Comparison of ENCODE assay signal across 1 cellular context in the genomic region with DNA sequence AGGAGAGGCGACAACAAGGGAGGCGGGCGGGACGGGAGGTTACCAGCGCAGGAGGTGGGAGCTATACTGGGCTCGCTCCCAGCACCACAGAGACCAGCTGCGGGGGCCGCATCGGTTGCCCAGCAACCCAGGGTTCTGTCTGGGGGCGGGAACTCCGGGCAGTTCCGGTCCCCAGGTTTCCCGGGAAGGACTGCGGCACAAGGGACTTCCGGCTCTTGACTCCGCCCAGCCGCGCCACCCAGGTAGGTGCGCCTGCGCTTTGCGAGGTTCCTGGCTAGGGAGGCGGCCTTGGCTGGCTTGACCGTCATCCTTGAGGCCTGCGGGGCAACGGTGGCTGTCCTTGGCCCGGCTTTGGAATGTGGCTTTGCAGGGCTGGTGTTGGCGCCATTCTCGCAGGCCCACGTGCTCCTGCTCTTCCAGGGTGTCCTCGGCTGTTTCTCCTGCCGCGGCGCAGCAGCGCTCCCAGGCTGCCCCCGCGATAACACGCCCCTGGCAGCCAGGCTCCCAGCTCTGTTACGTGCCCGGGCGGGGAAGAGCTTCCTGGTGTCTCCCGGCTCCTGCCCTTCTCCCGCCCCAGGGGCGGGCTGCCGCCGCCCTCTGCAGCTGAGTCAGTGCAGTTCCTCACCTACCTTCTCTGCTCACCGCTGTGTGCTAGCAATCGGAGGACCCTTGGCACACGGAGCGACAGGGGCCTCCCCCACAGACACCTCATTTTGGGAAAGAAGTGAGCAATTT.
TF ChIP-seq lines count a peak whose summit lies in the region.

A gene with protein sequence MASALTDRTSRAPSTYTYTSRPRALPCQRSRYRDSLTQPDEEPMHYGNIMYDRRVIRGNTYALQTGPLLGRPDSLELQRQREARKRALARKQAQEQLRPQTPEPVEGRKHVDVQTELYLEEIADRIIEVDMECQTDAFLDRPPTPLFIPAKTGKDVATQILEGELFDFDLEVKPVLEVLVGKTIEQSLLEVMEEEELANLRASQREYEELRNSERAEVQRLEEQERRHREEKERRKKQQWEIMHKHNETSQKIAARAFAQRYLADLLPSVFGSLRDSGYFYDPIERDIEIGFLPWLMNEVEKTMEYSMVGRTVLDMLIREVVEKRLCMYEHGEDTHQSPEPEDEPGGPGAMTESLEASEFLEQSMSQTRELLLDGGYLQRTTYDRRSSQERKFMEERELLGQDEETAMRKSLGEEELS (minus strand): TSS at position 534 of the 735 bp plus-strand sequence. CDS start 652 bp downstream, outside the sequence.

TF ChIP-seq in IMR-90, 13 proteins besides CTCF, POLR2A, EP300 and RAD21 (continued from another document):
- TF ChIP-seq, protein P1, sequence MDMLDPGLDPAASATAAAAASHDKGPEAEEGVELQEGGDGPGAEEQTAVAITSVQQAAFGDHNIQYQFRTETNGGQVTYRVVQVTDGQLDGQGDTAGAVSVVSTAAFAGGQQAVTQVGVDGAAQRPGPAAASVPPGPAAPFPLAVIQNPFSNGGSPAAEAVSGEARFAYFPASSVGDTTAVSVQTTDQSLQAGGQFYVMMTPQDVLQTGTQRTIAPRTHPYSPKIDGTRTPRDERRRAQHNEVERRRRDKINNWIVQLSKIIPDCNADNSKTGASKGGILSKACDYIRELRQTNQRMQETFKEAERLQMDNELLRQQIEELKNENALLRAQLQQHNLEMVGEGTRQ (IDR thresholded peaks at IDR 0.05; ENCODE audit: low read depth, low read length): peak; percentile 67
- TF ChIP-seq BHLHE40 (IDR thresholded peaks at IDR 0.05; ENCODE audit: low read depth, low read length) (no peak), SMC3 (IDR thresholded peaks at IDR 0.05; ENCODE audit: low read depth, low read length) (0 out of 2 replicates have a peak, but pooled peaks have one; percentile 5), RFX5 (IDR thresholded peaks at IDR 0.05; ENCODE audit: low read depth, low read length) (no peak)
- TF ChIP-seq, protein P2, sequence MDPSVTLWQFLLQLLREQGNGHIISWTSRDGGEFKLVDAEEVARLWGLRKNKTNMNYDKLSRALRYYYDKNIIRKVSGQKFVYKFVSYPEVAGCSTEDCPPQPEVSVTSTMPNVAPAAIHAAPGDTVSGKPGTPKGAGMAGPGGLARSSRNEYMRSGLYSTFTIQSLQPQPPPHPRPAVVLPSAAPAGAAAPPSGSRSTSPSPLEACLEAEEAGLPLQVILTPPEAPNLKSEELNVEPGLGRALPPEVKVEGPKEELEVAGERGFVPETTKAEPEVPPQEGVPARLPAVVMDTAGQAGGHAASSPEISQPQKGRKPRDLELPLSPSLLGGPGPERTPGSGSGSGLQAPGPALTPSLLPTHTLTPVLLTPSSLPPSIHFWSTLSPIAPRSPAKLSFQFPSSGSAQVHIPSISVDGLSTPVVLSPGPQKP (IDR thresholded peaks at IDR 0.05; ENCODE audit: borderline replicate concordance, low read depth, low read length): peak; percentile 81; the same call in 1 of the 2 replicates
